Comparison of ENCODE assay signal across 1 cellular context in genomic region chr11:554824-555499, GRCh38.
TF ChIP-seq lines count a peak whose summit lies in the region.

No MANE protein-coding gene starts in this region.

TF ChIP-seq in HepG2, 621 proteins besides CTCF, POLR2A, EP300 and RAD21 (continues in another document):
- peak; percentile 76; the same call in 1 of the 2 replicates for TF ChIP-seq HBP1 (CRISPR knock-in tag; IDR thresholded peaks at IDR 0.05; ENCODE audit: low read depth)
- TF ChIP-seq BRD4 (CRISPR knock-in tag; IDR thresholded peaks at IDR 0.05): no peak
- TF ChIP-seq GATAD1 (CRISPR knock-in tag; IDR thresholded peaks at IDR 0.05): 0 out of 2 replicates have a peak, but pooled peaks have one; percentile 15
- TF ChIP-seq ZNF577 (CRISPR knock-in tag; IDR thresholded peaks at IDR 0.05; ENCODE audit: borderline replicate concordance, low read depth): no peak
- TF ChIP-seq SNAPC2 (CRISPR knock-in tag; IDR thresholded peaks at IDR 0.05): no peak
- TF ChIP-seq NFE2 (CRISPR knock-in tag; IDR thresholded peaks at IDR 0.05): no peak
- no peak for TF ChIP-seq DRAP1 (CRISPR knock-in tag; IDR thresholded peaks at IDR 0.05)
- no peak for TF ChIP-seq ZNF841 (CRISPR knock-in tag; IDR thresholded peaks at IDR 0.05; ENCODE audit: borderline replicate concordance)
- TF ChIP-seq ZBTB46 (CRISPR knock-in tag; IDR thresholded peaks at IDR 0.05; ENCODE audit: borderline replicate concordance): no peak
- TF ChIP-seq E2F2 (CRISPR knock-in tag; IDR thresholded peaks at IDR 0.05; ENCODE audit: borderline replicate concordance): no peak
- TF ChIP-seq PRPF4 (IDR thresholded peaks at IDR 0.05; ENCODE audit: low read depth, low read length, poor library complexity, severe bottlenecking): no peak
- peak; percentile 69; the same call in 1 of the 2 replicates for TF ChIP-seq KDM2A (CRISPR knock-in tag; IDR thresholded peaks at IDR 0.05; ENCODE audit: borderline replicate concordance, low read depth)
- TF ChIP-seq PRMT3 (CRISPR knock-in tag; IDR thresholded peaks at IDR 0.05; ENCODE audit: borderline replicate concordance, low read depth): no peak
- no peak for TF ChIP-seq DMTF1 (CRISPR knock-in tag; IDR thresholded peaks at IDR 0.05)
- peak; percentile 48; the same call in 1 of the 2 replicates for TF ChIP-seq HDAC2 (CRISPR knock-in tag; IDR thresholded peaks at IDR 0.05)
- no peak; the same call in 1 of the 2 replicates for TF ChIP-seq UBTF (CRISPR knock-in tag; IDR thresholded peaks at IDR 0.05)
- TF ChIP-seq ZBTB38 (CRISPR knock-in tag; IDR thresholded peaks at IDR 0.05): peak; percentile 52; the same call in 1 of the 2 replicates
- no peak for TF ChIP-seq KLF13 (CRISPR knock-in tag; IDR thresholded peaks at IDR 0.05)
- TF ChIP-seq ZNF10 (CRISPR knock-in tag; IDR thresholded peaks at IDR 0.05; ENCODE audit: borderline replicate concordance, low read depth): no peak
- no peak for TF ChIP-seq SRSF9 (IDR thresholded peaks at IDR 0.05; ENCODE audit: borderline replicate concordance, insufficient read depth, low read depth, low read length, poor library complexity, severe bottlenecking)
- no peak for TF ChIP-seq ZNF430 (CRISPR knock-in tag; IDR thresholded peaks at IDR 0.05)
- TF ChIP-seq PHF21A (CRISPR knock-in tag; IDR thresholded peaks at IDR 0.05): no peak
- no peak for TF ChIP-seq JUN (CRISPR knock-in tag; IDR thresholded peaks at IDR 0.05)
- no peak for TF ChIP-seq ZNF260 (CRISPR knock-in tag; IDR thresholded peaks at IDR 0.05; ENCODE audit: borderline replicate concordance, low read depth)
- TF ChIP-seq ZMYM3 (CRISPR knock-in tag; IDR thresholded peaks at IDR 0.05): no peak
- no peak for TF ChIP-seq TBP (CRISPR knock-in tag; IDR thresholded peaks at IDR 0.05)
- TF ChIP-seq ZNF576 (CRISPR knock-in tag; IDR thresholded peaks at IDR 0.05): no peak
- TF ChIP-seq MAFF (IDR thresholded peaks at IDR 0.05; ENCODE audit: low read depth, low read length): no peak
- TF ChIP-seq PRDM15 (CRISPR knock-in tag; IDR thresholded peaks at IDR 0.05): no peak
- TF ChIP-seq ZFP41 (CRISPR knock-in tag; IDR thresholded peaks at IDR 0.05; ENCODE audit: borderline replicate concordance): no peak
- TF ChIP-seq KMT2A (CRISPR knock-in tag; IDR thresholded peaks at IDR 0.05): no peak
- TF ChIP-seq ZIK1 (CRISPR knock-in tag; IDR thresholded peaks at IDR 0.05; ENCODE audit: borderline replicate concordance, low read depth): no peak
- 0 out of 2 replicates have a peak, but pooled peaks have one; percentile 45 for TF ChIP-seq SP5 (CRISPR knock-in tag; IDR thresholded peaks at IDR 0.05; ENCODE audit: borderline replicate concordance, low read depth)
- TF ChIP-seq ZSCAN21 (CRISPR knock-in tag; IDR thresholded peaks at IDR 0.05; ENCODE audit: borderline replicate concordance): no peak
- 0 out of 2 replicates have a peak, but pooled peaks have one; percentile 46 for TF ChIP-seq HOXA3 (CRISPR knock-in tag; IDR thresholded peaks at IDR 0.05)
- peak; percentile 35 to 47; a peak in 2 of 4 replicates for TF ChIP-seq HMGXB4 (CRISPR knock-in tag; IDR thresholded peaks at IDR 0.05; ENCODE audit: borderline replicate concordance in 1 of 2, low read depth in 1 of 2)
- no peak for TF ChIP-seq NBN (conservative IDR thresholded peaks at IDR 0.05)
- TF ChIP-seq RARG (CRISPR knock-in tag; IDR thresholded peaks at IDR 0.05; ENCODE audit: low read depth): no peak
- TF ChIP-seq ZNF619 (CRISPR knock-in tag; IDR thresholded peaks at IDR 0.05): no peak
- no peak for TF ChIP-seq NFYB (CRISPR knock-in tag; IDR thresholded peaks at IDR 0.05)
- TF ChIP-seq ZNF510 (CRISPR knock-in tag; IDR thresholded peaks at IDR 0.05; ENCODE audit: low read depth): no peak
- no peak for TF ChIP-seq XRCC5 (optimal IDR thresholded peaks at IDR 0.05; ENCODE audit: low read length)
- no peak for TF ChIP-seq SRSF1 (optimal IDR thresholded peaks at IDR 0.05; ENCODE audit: low read depth, low read length)
- TF ChIP-seq ZNF574 (CRISPR knock-in tag; IDR thresholded peaks at IDR 0.05): peak; percentile 30; the same call in 1 of the 2 replicates
- no peak for TF ChIP-seq ZNF773 (CRISPR knock-in tag; IDR thresholded peaks at IDR 0.05; ENCODE audit: borderline replicate concordance)
